ENCODE assay signal across 8 cellular contexts in the genomic region with DNA sequence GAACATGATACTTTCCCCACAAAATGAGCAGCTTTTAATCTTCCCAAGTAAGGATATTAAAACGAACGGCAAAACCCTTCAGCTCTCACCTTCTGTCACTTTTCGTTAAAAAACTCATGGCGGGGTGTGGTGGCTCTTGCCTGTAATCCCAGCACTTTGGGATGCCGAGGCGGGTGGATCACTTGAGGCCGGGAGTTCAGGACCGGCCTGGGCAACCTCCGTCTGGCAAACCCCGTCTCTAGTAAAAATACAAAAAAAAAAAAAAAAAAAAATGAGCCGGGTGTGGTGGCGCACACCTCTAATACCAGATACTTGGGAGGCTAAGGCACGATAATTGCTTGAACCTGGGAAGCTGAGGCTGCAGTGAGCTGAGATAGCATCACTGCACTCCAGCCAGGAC. TPM values are rescaled to one million over a fixed set of nuclear protein-coding genes. Genes with fewer than 3 reads are reported as not detected.
DNase-seq lines count a peak whose midpoint lies in the region; ATAC-seq and TF ChIP-seq lines count a peak whose summit lies in the region.

No MANE protein-coding gene starts in this region.

- H3K9me3 ChIP-seq in heart right ventricle = no peaks in the 10 kb centered on the region
- H3K9me3 ChIP-seq in mucosa of rectum (ENCODE audit: control insufficient read depth in 2 of 2, low read length in 2 of 2) = no peaks in the 10 kb centered on the region

- no peak for ATAC-seq in heart right ventricle
- ATAC-seq in left ventricle myocardium superior = no peak
- ATAC-seq in central memory CD8-positive, alpha-beta T cell (replicated peaks; ENCODE audit: extremely low read depth, poor library complexity, severe bottlenecking) = no peak

- H3K36me3 ChIP-seq in heart right ventricle = peaks cover 0 to 44% (median 28%) of the 10 kb centered on the region in 9 donors
- peaks cover 29 to 35% of the 10 kb centered on the region in 2 donors for H3K36me3 ChIP-seq in mucosa of rectum (ENCODE audit: control insufficient read depth in 2 of 2, insufficient read depth in 2 of 2, low read length in 2 of 2)

- whole genome bisulfite sequencing in heart right ventricle, 2 donors = 79 to 81% methylated on average over 13 of the region's 13 CpGs

- peak overlapping the region in 7 of 10 donors; percentile 77 to 94 (median 81) for H3K27ac ChIP-seq in heart right ventricle
- no peak overlapping the region for H3K27ac ChIP-seq in mucosa of rectum (ENCODE audit: low read depth in 2 of 2, low read length in 2 of 2)

- H3K4me3 Mint-ChIP-seq in central memory CD8-positive, alpha-beta T cell = peak overlapping the region; percentile 97

- intact Hi-C loops in heart right ventricle (cut with DNase I) = loop anchor here in 5 of 10 donors (5.0 to 10.0 kb wide), 4 partner anchors 41 to 76 kb away; partner anchors contain the start of genes FAM193B (in 2 of the 5) and DDX41 (in 1 of the 5)
- intact Hi-C loops in left ventricle myocardium superior (cut with micrococcal nuclease) = no loop called here

- H3K36me3 Mint-ChIP-seq in central memory CD8-positive, alpha-beta T cell (ENCODE audit: insufficient read depth) = peaks cover 30% of the 10 kb centered on the region

- H3K4me1 ChIP-seq in heart right ventricle = peaks cover 0 to 22% (median 17%) of the 10 kb centered on the region in 9 donors
- H3K4me1 ChIP-seq in mucosa of rectum (ENCODE audit: control insufficient read depth in 2 of 2, insufficient read depth in 2 of 2, low read length in 2 of 2) = peaks cover 3 to 4% of the 10 kb centered on the region in 2 donors

- H3K27ac Mint-ChIP-seq in central memory CD8-positive, alpha-beta T cell (ENCODE audit: low read depth) = peak overlapping the region; percentile 68

- TF ChIP-seq CTCF in heart right ventricle (IDR thresholded peaks at IDR 0.05) = no peak

- DNase-seq in heart right ventricle (no peak), left ventricle myocardium superior (no peak), DMS153 (lab: John Stamatoyannopoulos, UW) (no peak), A172 (ENCODE audit: low spot score) (no peak), medulla oblongata (ENCODE audit: extremely low spot score) (no peak), GDM1 (lab: John Stamatoyannopoulos, UW) (no peak)
- no peak for DNase-seq in central memory CD8-positive, alpha-beta T cell (ENCODE audit: low spot score in 2 of 2)

- H3K9me3 Mint-ChIP-seq in central memory CD8-positive, alpha-beta T cell = no peaks in the 10 kb centered on the region

- peaks cover 20% of the 10 kb centered on the region for H3K4me1 Mint-ChIP-seq in central memory CD8-positive, alpha-beta T cell

- H3K9ac ChIP-seq in mucosa of rectum (ENCODE audit: low read depth in 1 of 2, low read length in 2 of 2) = peak overlapping the region; percentile 73 to 86

- H3K4me3 ChIP-seq in heart right ventricle (peak overlapping the region; percentile 69 to 99 (median 95)), mucosa of rectum (ENCODE audit: low read length in 2 of 2) (peak overlapping the region; percentile 86 to 97)

- peaks cover 11% of the 10 kb centered on the region for H3K27me3 Mint-ChIP-seq in central memory CD8-positive, alpha-beta T cell

- H3K27me3 ChIP-seq in heart right ventricle (peaks cover 0 to 27% (median 15%) of the 10 kb centered on the region in 7 donors), mucosa of rectum (ENCODE audit: control insufficient read depth in 2 of 2, insufficient read depth in 2 of 2, low read length in 2 of 2) (no peaks in the 10 kb centered on the region)

RNA-seq across cellular contexts. Expression of gene TMED9, which starts 0.9 kb away (rescaled TPM):
- total RNA-seq in heart right ventricle (100 to 1,000 TPM in 2 of 10 donors, 10 to 100 TPM in 8; 58.1 to 140 (median 69.5) TPM), left ventricle myocardium superior (63.9 TPM)
- polyA plus RNA-seq in heart right ventricle = 100 to 1,000 TPM in 1 of 2 donors, 10 to 100 TPM in 1; 48.3 to 310 TPM
- 119 and 124 TPM in 2 replicates for total RNA-seq in A172 (2014; rRNA removed; shearing (Covaris generic))

RNA-seq across cellular contexts. Expression of gene B4GALT7, which starts 7.0 kb away (rescaled TPM):
- total RNA-seq in heart right ventricle = 10 to 100 TPM in 9 of 10 donors, 1 to 10 TPM in 1; 9.8 to 17.4 (median 15.0) TPM
- 10 to 100 TPM; 20.4 to 29.7 TPM for polyA plus RNA-seq in heart right ventricle
- total RNA-seq in left ventricle myocardium superior = 15.4 TPM
- total RNA-seq in A172 (2014; rRNA removed; shearing (Covaris generic)) = 29.5 and 35.4 TPM in 2 replicates

RNA-seq across cellular contexts. Expression of gene FAM193B, which starts 38.5 kb away (rescaled TPM):
- total RNA-seq in heart right ventricle = 10 to 100 TPM; 14.1 to 34.4 (median 20.1) TPM
- polyA plus RNA-seq in heart right ventricle = 100 to 1,000 TPM in 1 of 2 donors, 10 to 100 TPM in 1; 28.0 to 201 TPM
- total RNA-seq in left ventricle myocardium superior = 26.4 TPM
- 21.8 and 28.7 TPM in 2 replicates for total RNA-seq in A172 (2014; rRNA removed; shearing (Covaris generic))

Comparison
In these comparisons a context has a peak if more than half of its experiments do, and no peak if none do; other contexts are left out.
1. H3K27ac ChIP-seq: peak in heart right ventricle (7 of 10); none in mucosa of rectum (0 of 2).